1 cellular context compared by ENCODE assay signal in genomic region chr17:6994666-6995246, GRCh38.
TF ChIP-seq lines count a peak whose summit lies in the region.

No MANE protein-coding gene starts in this region.

TF ChIP-seq in HepG2, 621 proteins besides CTCF, POLR2A, EP300 and RAD21:
- no peak for TF ChIP-seq ZNF556 (CRISPR knock-in tag; IDR thresholded peaks at IDR 0.05; ENCODE audit: borderline replicate concordance)
- no peak for TF ChIP-seq U2AF2 (IDR thresholded peaks at IDR 0.05; ENCODE audit: low read depth, low read length)
- no peak for TF ChIP-seq ZFYVE20 (CRISPR knock-in tag; IDR thresholded peaks at IDR 0.05; ENCODE audit: borderline replicate concordance, low read depth)
- no peak for TF ChIP-seq TARDBP (CRISPR knock-in tag; IDR thresholded peaks at IDR 0.05)
- TF ChIP-seq ZNF138 (CRISPR knock-in tag; IDR thresholded peaks at IDR 0.05; ENCODE audit: low read depth) = no peak
- no peak for TF ChIP-seq RARG (CRISPR knock-in tag; IDR thresholded peaks at IDR 0.05; ENCODE audit: low read depth)
- TF ChIP-seq NFKBIZ (CRISPR knock-in tag; IDR thresholded peaks at IDR 0.05) = no peak
- TF ChIP-seq ZNF784 (CRISPR knock-in tag; IDR thresholded peaks at IDR 0.05; ENCODE audit: borderline replicate concordance) = no peak
- no peak for TF ChIP-seq AHR (CRISPR knock-in tag; IDR thresholded peaks at IDR 0.05)
- TF ChIP-seq TCF7 (IDR thresholded peaks at IDR 0.05; ENCODE audit: low read depth) = no peak
- no peak for TF ChIP-seq ZNF816 (CRISPR knock-in tag; IDR thresholded peaks at IDR 0.05; ENCODE audit: borderline replicate concordance)
- no peak for TF ChIP-seq ZSCAN9 (CRISPR knock-in tag; IDR thresholded peaks at IDR 0.05; ENCODE audit: borderline replicate concordance)
- TF ChIP-seq ZBTB37 (CRISPR knock-in tag; IDR thresholded peaks at IDR 0.05) = no peak
- no peak for TF ChIP-seq ZNF160 (CRISPR knock-in tag; IDR thresholded peaks at IDR 0.05)
- TF ChIP-seq KLF16 (CRISPR knock-in tag; IDR thresholded peaks at IDR 0.05) = no peak
- TF ChIP-seq MAX (IDR thresholded peaks at IDR 0.05) = no peak
- no peak for TF ChIP-seq ZFP36L2 (CRISPR knock-in tag; IDR thresholded peaks at IDR 0.05)
TF ChIP-seq in HepG2: peak in this region for 0.
